Comparison of ENCODE assay signal across 12 cellular contexts in genomic region chr2:174581543-174581942, GRCh38. TPM values are rescaled to one million over a fixed set of nuclear protein-coding genes. Genes with fewer than 3 reads are reported as not detected.
DNase-seq lines count a peak whose midpoint lies in the region; ATAC-seq and TF ChIP-seq lines count a peak whose summit lies in the region.
"Had no signal": no experiment of that assay in that cellular context is flagged by ENCODE, and none has a peak within 500 bp of the region (broad histone marks: within the 10 kb centered on the region; RNA-seq: fewer than 3 reads in every experiment).

No MANE protein-coding gene starts in this region.

- H3K4me1 Mint-ChIP-seq in activated T-cell treated with anti-CD3 and anti-CD28 coated beads, Interleukin-2, amount 50 U/mL, for 72 hours (ENCODE audit: low read depth): peaks cover 75% of the 10 kb centered on the region

- peak; percentile 47 to 62 for ATAC-seq in activated T-cell treated with anti-CD3 and anti-CD28 coated beads, Interleukin-2, amount 50 U/mL, for 72 hours (replicated peaks in 1 of 2)
- ATAC-seq in omental fat pad (ENCODE audit: low FRiP score): no peak

- no peaks in the 10 kb centered on the region for H3K27me3 Mint-ChIP-seq in activated T-cell treated with anti-CD3 and anti-CD28 coated beads, Interleukin-2, amount 50 U/mL, for 72 hours (ENCODE audit: low read depth)

- H2AFZ ChIP-seq in Karpas-422 (ENCODE audit: low read length): no peak overlapping the region

- no peak for DNase-seq in activated T-cell treated with anti-CD3 and anti-CD28 coated beads, Interleukin-2, amount 50 U/mL, for 72 hours
- no peak for DNase-seq in activated T-cell treated with anti-CD3 and anti-CD28 coated beads, Interleukin-2, amount 50 U/mL, for 48 hours
- DNase-seq in Karpas-422: no peak
- DNase-seq in effector memory CD4-positive, alpha-beta T cell: no peak
- no peak for DNase-seq in omental fat pad (ENCODE audit: low spot score)
- DNase-seq in coronary artery (ENCODE audit: low spot score): no peak
- DNase-seq in foreskin melanocyte: no peak
- DNase-seq: NCI-H1436 treated with DMSO at 0.1 percent for 48 hours, ovary, spleen, tibial artery had no signal

- H3K4me3 ChIP-seq in Karpas-422 (ENCODE audit: low read length): no peak overlapping the region
- H3K4me3 ChIP-seq in effector memory CD4-positive, alpha-beta T cell (ENCODE audit: insufficient read depth, low read depth, low read length, poor library complexity, severe bottlenecking): no peak overlapping the region
- H3K4me3 ChIP-seq in coronary artery: no peak overlapping the region
- H3K4me3 ChIP-seq: ovary, spleen, tibial artery had no signal

- peak overlapping the region; percentile 44 for H3K27ac ChIP-seq in Karpas-422 (ENCODE audit: low read length)
- peak overlapping the region; percentile 48 for H3K27ac ChIP-seq in effector memory CD4-positive, alpha-beta T cell (ENCODE audit: insufficient read depth, low read length, poor library complexity, severe bottlenecking)
- H3K27ac ChIP-seq in temporal lobe (ENCODE audit: low read depth, low read length): peak overlapping the region; percentile 90
- no peak overlapping the region for H3K27ac ChIP-seq in coronary artery
- H3K27ac ChIP-seq: tibial artery had no signal

- no peaks in the 10 kb centered on the region for H4K20me1 ChIP-seq in Karpas-422 (ENCODE audit: insufficient read depth, low read depth, low read length)

- H3K27ac Mint-ChIP-seq in activated T-cell treated with anti-CD3 and anti-CD28 coated beads, Interleukin-2, amount 50 U/mL, for 72 hours: peak overlapping the region; percentile 96

- no peaks in the 10 kb centered on the region for H3K9me2 ChIP-seq in Karpas-422 (replicated peaks; ENCODE audit: insufficient read depth, low read length)

- no peaks in the 10 kb centered on the region for H3K9me3 Mint-ChIP-seq in activated T-cell treated with anti-CD3 and anti-CD28 coated beads, Interleukin-2, amount 50 U/mL, for 72 hours

- no peak overlapping the region for H3K9ac ChIP-seq in Karpas-422 (ENCODE audit: low read length)

- H3K27me3 ChIP-seq in Karpas-422 (ENCODE audit: low read length): no peaks in the 10 kb centered on the region
- H3K27me3 ChIP-seq in effector memory CD4-positive, alpha-beta T cell (replicated peaks; ENCODE audit: control insufficient read depth, insufficient read depth, low read length, poor library complexity, severe bottlenecking): no peaks in the 10 kb centered on the region
- H3K27me3 ChIP-seq: ovary, spleen, tibial artery had no signal

- peaks cover 48% of the 10 kb centered on the region for H3K36me3 ChIP-seq in Karpas-422 (ENCODE audit: insufficient read depth, low read length)
- peaks cover 81% of the 10 kb centered on the region for H3K36me3 ChIP-seq in effector memory CD4-positive, alpha-beta T cell (ENCODE audit: control insufficient read depth, insufficient read depth, low read length)
- H3K36me3 ChIP-seq: ovary had no signal

- no peak overlapping the region for H3K4me2 ChIP-seq in Karpas-422 (ENCODE audit: low read depth, low read length, poor library complexity, severe bottlenecking)

- peaks cover 32% of the 10 kb centered on the region for H3K4me1 ChIP-seq in Karpas-422 (ENCODE audit: low read length)
- peaks cover 43% of the 10 kb centered on the region for H3K4me1 ChIP-seq in effector memory CD4-positive, alpha-beta T cell (ENCODE audit: control insufficient read depth, insufficient read depth, low read length, poor library complexity, severe bottlenecking)

- no peaks in the 10 kb centered on the region for H3K9me3 ChIP-seq in Karpas-422 (ENCODE audit: low read length)
- no peaks in the 10 kb centered on the region for H3K9me3 ChIP-seq in effector memory CD4-positive, alpha-beta T cell (ENCODE audit: control insufficient read depth, low read length)
- H3K9me3 ChIP-seq: ovary, spleen, tibial artery had no signal

- H3K4me3 Mint-ChIP-seq in activated T-cell treated with anti-CD3 and anti-CD28 coated beads, Interleukin-2, amount 50 U/mL, for 72 hours: peak overlapping the region in 1 of 2 donors; percentile 48

- peaks cover 14% of the 10 kb centered on the region for H3K79me2 ChIP-seq in Karpas-422 (ENCODE audit: low read length)

- H3K36me3 Mint-ChIP-seq in activated T-cell treated with anti-CD3 and anti-CD28 coated beads, Interleukin-2, amount 50 U/mL, for 72 hours (ENCODE audit: insufficient read depth in 2 of 2): peaks cover 7 to 39% of the 10 kb centered on the region in 2 donors

- TF ChIP-seq CTCF in omental fat pad (IDR thresholded peaks at IDR 0.05): no peak
- no peak for TF ChIP-seq CTCF in coronary artery (IDR thresholded peaks at IDR 0.05)

RNA-seq across cellular contexts. Expression of gene WIPF1, which starts 16.1 kb away (rescaled TPM):
- 100 to 1,000 TPM; 198 to 237 TPM for total RNA-seq in activated T-cell treated with anti-CD3 and anti-CD28 coated beads, Interleukin-2, amount 50 U/mL, for 72 hours
- total RNA-seq in Karpas-422 (2014; rRNA removed; shearing (Covaris generic); ENCODE audit: low replicate concordance): 46.8 and 62.6 TPM in 2 replicates
- total RNA-seq in temporal lobe: 3.4 TPM
- 10 to 100 TPM; 20.9 to 60.1 (median 43.3) TPM for total RNA-seq in omental fat pad

Comparison
In these comparisons a context has a peak if more than half of its experiments do, and no peak if none do; other contexts are left out.
1. H3K27ac ChIP-seq: peak in Karpas-422 (single experiment), effector memory CD4-positive, alpha-beta T cell (single experiment) and temporal lobe (single experiment); none in coronary artery (0 of 2).